ENCODE assay signal across 13 cellular contexts in the genomic region with DNA sequence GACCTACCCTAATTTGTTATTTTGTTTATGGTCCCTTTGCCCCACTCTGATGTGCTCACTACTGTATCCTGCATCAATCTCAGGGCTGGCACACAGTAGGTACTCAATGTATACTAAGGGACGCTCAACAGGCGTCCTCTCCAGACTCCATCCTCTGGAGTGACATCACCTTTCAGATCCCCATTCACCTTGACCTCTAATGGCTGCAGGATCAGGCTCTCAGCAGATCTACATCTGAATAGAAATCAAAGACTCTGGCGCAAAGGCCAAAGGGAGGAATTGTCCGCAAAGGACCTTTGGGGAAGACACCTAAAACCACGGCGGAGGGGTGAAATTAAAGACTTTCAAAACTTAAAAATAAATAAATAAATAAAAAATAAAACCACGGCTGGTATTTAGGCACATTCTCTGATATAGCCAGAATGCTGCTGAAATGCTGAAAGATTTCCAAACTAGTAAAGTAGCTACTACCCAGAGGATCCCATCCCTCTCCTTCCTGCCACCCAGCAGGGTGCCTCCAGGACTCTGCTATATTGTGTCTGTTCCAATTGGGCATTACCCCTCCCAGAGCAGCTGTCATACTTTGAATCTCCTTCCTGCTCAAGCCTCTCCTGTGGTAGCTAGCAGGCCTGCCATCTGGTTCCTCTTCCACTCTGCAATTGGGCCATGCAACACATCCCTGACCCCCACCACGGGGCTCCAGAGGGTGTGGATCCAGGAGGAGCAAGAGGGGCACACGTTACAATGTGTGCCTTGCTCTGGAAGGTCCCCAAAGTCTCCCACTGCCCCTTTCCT. TPM values are rescaled to one million over a fixed set of nuclear protein-coding genes. Genes with fewer than 3 reads are reported as not detected.
DNase-seq lines count a peak whose midpoint lies in the region; ATAC-seq and TF ChIP-seq lines count a peak whose summit lies in the region.
"Had no signal": no experiment of that assay in that cellular context is flagged by ENCODE, and none has a peak within 500 bp of the region (broad histone marks: within the 10 kb centered on the region; RNA-seq: fewer than 3 reads in every experiment).

No MANE protein-coding gene starts in this region.

- H3K27ac Mint-ChIP-seq in chondrocyte (ENCODE audit: unreplicated experiment) (peak overlapping the region; percentile 66), type B pancreatic cell (no peak overlapping the region)
- H3K27ac Mint-ChIP-seq: activated naive CD8-positive, alpha-beta T cell treated with anti-CD3 and anti-CD28 coated beads for 36 hours had no signal

- no peak for ATAC-seq in HG03521 (IDR thresholded peaks at IDR 0.05; ENCODE audit: unreplicated experiment)
- ATAC-seq: K562; stimulated activated naive CD8-positive, alpha-beta T cell treated with anti-CD3 and anti-CD28 coated beads, Interleukin-15, Interleukin-2, amounts not matched to agents 100 U/mL and 50 U/mL, for 24 hours had no signal

- DNase-seq in A172 (ENCODE audit: low spot score) (peak; percentile 25), DMS53 (lab: John Stamatoyannopoulos, UW) (peak; percentile 59), NCI-H446 treated with DMSO at 0.1 percent for 48 hours (lab: John Stamatoyannopoulos, UW) (peak; percentile 78), chondrocyte (ENCODE audit: low spot score) (no peak), type B pancreatic cell (ENCODE audit: extremely low spot score, unreplicated experiment) (no peak), globus pallidus (ENCODE audit: low spot score) (no peak)
- DNase-seq in stimulated activated CD4-positive, alpha-beta T cell treated with anti-CD3 and anti-CD28 coated beads, Interleukin-4, amount 100 ng/mL, for 24 hours: no peak
- DNase-seq: activated naive CD8-positive, alpha-beta T cell treated with anti-CD3 and anti-CD28 coated beads for 36 hours; left ventricle myocardium inferior; NCI-H345; stimulated activated naive CD8-positive, alpha-beta T cell treated with anti-CD3 and anti-CD28 coated beads, Interleukin-15, Interleukin-2, amounts not matched to agents 100 U/mL and 50 U/mL, for 24 hours had no signal

- peaks cover 17% of the 10 kb centered on the region for H3K4me1 Mint-ChIP-seq in chondrocyte (ENCODE audit: low read depth)
- peaks cover 40% of the 10 kb centered on the region for H3K4me1 Mint-ChIP-seq in type B pancreatic cell (ENCODE audit: unreplicated experiment)

- H3K9me3 Mint-ChIP-seq in chondrocyte (ENCODE audit: low read depth) (no peaks in the 10 kb centered on the region), type B pancreatic cell (no peaks in the 10 kb centered on the region)
- H3K9me3 Mint-ChIP-seq: activated naive CD8-positive, alpha-beta T cell treated with anti-CD3 and anti-CD28 coated beads for 36 hours had no signal

- H3K36me3 Mint-ChIP-seq in chondrocyte (ENCODE audit: low read depth) (peaks cover 2% of the 10 kb centered on the region), type B pancreatic cell (peaks cover 20% of the 10 kb centered on the region)

- H3K27me3 Mint-ChIP-seq in chondrocyte (ENCODE audit: low read depth) (no peaks in the 10 kb centered on the region), type B pancreatic cell (no peaks in the 10 kb centered on the region)
- H3K27me3 Mint-ChIP-seq: activated naive CD8-positive, alpha-beta T cell treated with anti-CD3 and anti-CD28 coated beads for 36 hours had no signal

- no peak overlapping the region for H3K4me3 Mint-ChIP-seq in chondrocyte (ENCODE audit: unreplicated experiment)
- H3K4me3 Mint-ChIP-seq in type B pancreatic cell: no peak overlapping the region
- H3K4me3 Mint-ChIP-seq: activated naive CD8-positive, alpha-beta T cell treated with anti-CD3 and anti-CD28 coated beads for 36 hours had no signal

- TF ChIP-seq CTCF in chondrocyte (IDR thresholded peaks at IDR 0.05) (no peak), type B pancreatic cell (conservative IDR thresholded peaks at IDR 0.05) (no peak)

RNA-seq across cellular contexts. Expression of gene SHF, which starts 6.1 kb away (rescaled TPM):
- 0.38 TPM in 1 of 2 replicates, not detected in the other for total RNA-seq in A172 (2014; rRNA removed; shearing (Covaris generic))
- 4.9 to 7.0 TPM (median 5.1 TPM) in 3 replicates for total RNA-seq in chondrocyte
- 10.9 and 29.0 TPM in 2 replicates for total RNA-seq in type B pancreatic cell (ENCODE audit: low replicate concordance)

RNA-seq across cellular contexts. Expression of gene DUOX1, which starts 51.9 kb away (rescaled TPM):
- total RNA-seq in A172 (2014; rRNA removed; shearing (Covaris generic)): not detected in 2 replicates
- total RNA-seq in chondrocyte (0.21 TPM in 1 of 3 replicates, not detected in the others), type B pancreatic cell (ENCODE audit: low replicate concordance) (5.5 and 11.1 TPM in 2 replicates)

RNA-seq across cellular contexts. Expression of gene DUOXA1, which starts 52.0 kb away (rescaled TPM):
- not detected in 2 replicates for total RNA-seq in A172 (2014; rRNA removed; shearing (Covaris generic))
- total RNA-seq in chondrocyte (0.47 to 0.82 TPM (median 0.64 TPM) in 3 replicates), type B pancreatic cell (ENCODE audit: low replicate concordance) (3.2 and 9.4 TPM in 2 replicates)
- total RNA-seq: activated naive CD8-positive, alpha-beta T cell treated with anti-CD3 and anti-CD28 coated beads for 36 hours had no signal

Comparison
In these comparisons a context has a peak if more than half of its experiments do, and no peak if none do; other contexts are left out.
1. DNase-seq: peak in A172 (single experiment), DMS53 (single experiment) and NCI-H446 treated with DMSO at 0.1 percent for 48 hours (single experiment); none in chondrocyte (single experiment), type B pancreatic cell (single experiment), globus pallidus (single experiment) and stimulated activated CD4-positive, alpha-beta T cell treated with anti-CD3 and anti-CD28 coated beads, Interleukin-4, amount 100 ng/mL, for 24 hours (single experiment).